ENCODE assay signal across 16 cellular contexts in genomic region chr7:137774793-137775201, GRCh38.
DNase-seq lines count a peak whose midpoint lies in the region; ATAC-seq and TF ChIP-seq lines count a peak whose summit lies in the region.
"Had no signal": no experiment of that assay in that cellular context is flagged by ENCODE, and none has a peak within 500 bp of the region (broad histone marks: within the 10 kb centered on the region; RNA-seq: fewer than 3 reads in every experiment).

No MANE protein-coding gene starts in this region.

- no peak for TF ChIP-seq CTCF in GM10266 (IDR thresholded peaks at IDR 0.05; ENCODE audit: control insufficient read depth, insufficient read depth, low read depth, missing control alignments)
- TF ChIP-seq CTCF in GM23338 (conservative IDR thresholded peaks at IDR 0.05; ENCODE audit: low read depth in 2 of 2), result no peak
- TF ChIP-seq CTCF in tibial artery (IDR thresholded peaks at IDR 0.05), result no peak
- TF ChIP-seq CTCF in thyroid gland (IDR thresholded peaks at IDR 0.05), result no peak

- H4K20me1 ChIP-seq in GM23338 (replicated peaks; ENCODE audit: insufficient read depth), result no peaks in the 10 kb centered on the region

- H3K36me3 Mint-ChIP-seq in GM23338 (ENCODE audit: low read depth), result no peaks in the 10 kb centered on the region
- no peaks in the 10 kb centered on the region for H3K36me3 Mint-ChIP-seq in activated naive CD8-positive, alpha-beta T cell treated with anti-CD3 and anti-CD28 coated beads, Interleukin-2, amount 50 U/mL, for 24 hours (ENCODE audit: low read depth)
- no peaks in the 10 kb centered on the region for H3K36me3 Mint-ChIP-seq in stimulated activated memory B cell treated with anti-CD40 and anti-IgM and Interleukin-4, amounts not matched to agents 10 μg/mL and 1 μg/mL and 100 μg/mL, for 72 hours

- no peak for ATAC-seq in GM23338
- ATAC-seq in activated naive CD8-positive, alpha-beta T cell treated with anti-CD3 and anti-CD28 coated beads, Interleukin-2, amount 50 U/mL, for 24 hours, result no peak
- no peak for ATAC-seq in stimulated activated memory B cell treated with anti-CD40 and anti-IgM and Interleukin-4, amounts not matched to agents 10 μg/mL and 1 μg/mL and 100 μg/mL, for 72 hours
- ATAC-seq: mucosa of descending colon had no signal

- no peak for TF ChIP-seq POLR2A in thyroid gland (IDR thresholded peaks at IDR 0.05)

- peaks cover 8% of the 10 kb centered on the region; the same call in 1 of the 2 replicates for H3K4me1 ChIP-seq in GM23338 (ENCODE audit: insufficient read depth)
- H3K4me1 ChIP-seq in tibial artery, result no peaks in the 10 kb centered on the region
- peaks cover 4 to 17% of the 10 kb centered on the region in 2 donors for H3K4me1 ChIP-seq in thyroid gland
- H3K4me1 ChIP-seq: vagina had no signal

- no peaks in the 10 kb centered on the region for H3K27me3 ChIP-seq in GM23338 (ENCODE audit: insufficient read depth)
- no peaks in the 10 kb centered on the region for H3K27me3 ChIP-seq in tibial artery
- H3K27me3 ChIP-seq in thyroid gland, result no peaks in the 10 kb centered on the region
- H3K27me3 ChIP-seq: vagina had no signal

- peaks cover 12% of the 10 kb centered on the region; the same call in 2 of the 3 replicates for H3K4me1 Mint-ChIP-seq in GM23338
- H3K4me1 Mint-ChIP-seq in activated naive CD8-positive, alpha-beta T cell treated with anti-CD3 and anti-CD28 coated beads, Interleukin-2, amount 50 U/mL, for 24 hours, result peaks cover 10% of the 10 kb centered on the region
- H3K4me1 Mint-ChIP-seq in stimulated activated memory B cell treated with anti-CD40 and anti-IgM and Interleukin-4, amounts not matched to agents 10 μg/mL and 1 μg/mL and 100 μg/mL, for 72 hours, result no peaks in the 10 kb centered on the region

- H3K79me2 ChIP-seq in GM23338 (replicated peaks; ENCODE audit: insufficient read depth), result no peaks in the 10 kb centered on the region

- no peaks in the 10 kb centered on the region for H3K9me3 ChIP-seq in tibial artery
- H3K9me3 ChIP-seq in thyroid gland, result no peaks in the 10 kb centered on the region
- H3K9me3 ChIP-seq: mucosa of descending colon, vagina had no signal

- H3K36me3 ChIP-seq in GM23338 (ENCODE audit: insufficient read depth), result no peaks in the 10 kb centered on the region
- H3K36me3 ChIP-seq in tibial artery, result no peaks in the 10 kb centered on the region
- H3K36me3 ChIP-seq in thyroid gland, result no peaks in the 10 kb centered on the region
- H3K36me3 ChIP-seq: vagina had no signal

- DNase-seq in GM10266 (ENCODE audit: extremely low spot score) (peak; percentile 16), GM23338 (ENCODE audit: low spot score) (no peak), hepatic stellate cell (ENCODE audit: low spot score) (peak; percentile 24), tibial artery (no peak), thyroid gland (no peak)
- no peak for DNase-seq in activated naive CD8-positive, alpha-beta T cell treated with anti-CD3 and anti-CD28 coated beads, Interleukin-2, amount 50 U/mL, for 24 hours
- DNase-seq in effector CD8-positive, alpha-beta T cell (lab: John Stamatoyannopoulos, UW), result no peak
- DNase-seq: activated CD8-positive, alpha-beta memory T cell treated with anti-CD3 and anti-CD28 coated beads, Interleukin-2, amount 50 U/mL, for 48 hours; Calu3; hypothalamus; mucosa of descending colon; NCI-H2081; T-helper 9 cell had no signal

- peaks cover 2% of the 10 kb centered on the region for H3K27me3 Mint-ChIP-seq in GM23338 (ENCODE audit: insufficient read depth, low read depth, poor library complexity)
- peaks cover 8% of the 10 kb centered on the region for H3K27me3 Mint-ChIP-seq in activated naive CD8-positive, alpha-beta T cell treated with anti-CD3 and anti-CD28 coated beads, Interleukin-2, amount 50 U/mL, for 24 hours
- H3K27me3 Mint-ChIP-seq in stimulated activated memory B cell treated with anti-CD40 and anti-IgM and Interleukin-4, amounts not matched to agents 10 μg/mL and 1 μg/mL and 100 μg/mL, for 72 hours, result peaks cover 22% of the 10 kb centered on the region

- peak overlapping the region; percentile 87 for H2AFZ ChIP-seq in GM23338

- intact Hi-C loops in tibial artery (cut with DNase I; ENCODE audit: low total_unique reads) (no loop called here), thyroid gland (cut with DNase I) (no loop called here)

- H3K9me2 ChIP-seq in GM23338 (ENCODE audit: insufficient read depth), result no peaks in the 10 kb centered on the region

- H3K4me3 Mint-ChIP-seq in GM23338, result no peak overlapping the region
- H3K4me3 Mint-ChIP-seq in activated naive CD8-positive, alpha-beta T cell treated with anti-CD3 and anti-CD28 coated beads, Interleukin-2, amount 50 U/mL, for 24 hours, result peak overlapping the region; percentile 66
- H3K4me3 Mint-ChIP-seq in stimulated activated memory B cell treated with anti-CD40 and anti-IgM and Interleukin-4, amounts not matched to agents 10 μg/mL and 1 μg/mL and 100 μg/mL, for 72 hours, result no peak overlapping the region

- H3K4me3 ChIP-seq in GM23338 (no peak overlapping the region), tibial artery (no peak overlapping the region), thyroid gland (replicated peaks in 1 of 3) (no peak overlapping the region)
- H3K4me3 ChIP-seq: mucosa of descending colon, vagina had no signal

- H3K9me3 Mint-ChIP-seq in GM23338, result no peaks in the 10 kb centered on the region
- H3K9me3 Mint-ChIP-seq in activated naive CD8-positive, alpha-beta T cell treated with anti-CD3 and anti-CD28 coated beads, Interleukin-2, amount 50 U/mL, for 24 hours, result no peaks in the 10 kb centered on the region
- peaks cover 2% of the 10 kb centered on the region for H3K9me3 Mint-ChIP-seq in stimulated activated memory B cell treated with anti-CD40 and anti-IgM and Interleukin-4, amounts not matched to agents 10 μg/mL and 1 μg/mL and 100 μg/mL, for 72 hours

- WGBS in thyroid gland, 2 donors, result 71 to 72% methylated on average over 4 of the region's 4 CpGs

- no peak overlapping the region for H3K27ac ChIP-seq in GM23338 (ENCODE audit: low read depth)
- no peak overlapping the region for H3K27ac ChIP-seq in tibial artery
- no peak overlapping the region for H3K27ac ChIP-seq in thyroid gland
- H3K27ac ChIP-seq: KMS-11, vagina had no signal

- H3K4me2 ChIP-seq in GM23338, result no peak overlapping the region
- H3K4me2 ChIP-seq: KMS-11 had no signal

- no peaks in the 10 kb centered on the region for H3F3A ChIP-seq in GM23338 (replicated peaks; ENCODE audit: low read depth)

- H3K27ac Mint-ChIP-seq in GM23338, result no peak overlapping the region
- H3K27ac Mint-ChIP-seq in activated naive CD8-positive, alpha-beta T cell treated with anti-CD3 and anti-CD28 coated beads, Interleukin-2, amount 50 U/mL, for 24 hours, result peak overlapping the region; percentile 77
- no peak overlapping the region for H3K27ac Mint-ChIP-seq in stimulated activated memory B cell treated with anti-CD40 and anti-IgM and Interleukin-4, amounts not matched to agents 10 μg/mL and 1 μg/mL and 100 μg/mL, for 72 hours

Comparison
In these comparisons a context has a peak if more than half of its experiments do, and no peak if none do; other contexts are left out.
1. DNase-seq: peak in GM10266 (single experiment) and hepatic stellate cell (single experiment); none in GM23338 (single experiment), activated naive CD8-positive, alpha-beta T cell treated with anti-CD3 and anti-CD28 coated beads, Interleukin-2, amount 50 U/mL, for 24 hours (single experiment), tibial artery (0 of 2), thyroid gland (0 of 2) and effector CD8-positive, alpha-beta T cell (single experiment).